In the genomic region with DNA sequence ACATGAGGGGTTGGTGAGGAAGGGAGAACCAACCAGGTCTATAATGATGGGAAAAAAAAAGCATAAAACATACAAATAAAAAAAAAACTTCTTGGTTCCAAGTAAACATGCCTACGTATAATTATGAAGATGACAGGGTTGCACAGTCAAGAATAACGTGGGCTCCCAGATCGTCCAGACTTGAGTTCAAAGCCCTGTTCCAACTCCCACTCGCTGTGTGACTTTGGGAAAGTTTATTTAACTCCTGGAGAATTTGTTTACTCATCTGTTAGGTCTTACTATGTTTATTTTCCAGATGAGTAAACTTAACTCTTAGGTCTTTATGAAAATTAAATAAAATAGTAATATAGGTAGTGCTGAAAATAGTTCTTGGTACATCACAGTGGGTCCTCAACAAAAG, we compare ENCODE assay signal across 15 cellular contexts. TPM values are rescaled to one million over a fixed set of nuclear protein-coding genes. Genes with fewer than 3 reads are reported as not detected.
DNase-seq lines count a peak whose midpoint lies in the region; ATAC-seq and TF ChIP-seq lines count a peak whose summit lies in the region.
"Had no signal": no experiment of that assay in that cellular context is flagged by ENCODE, and none has a peak within 500 bp of the region (broad histone marks: within the 10 kb centered on the region; RNA-seq: fewer than 3 reads in every experiment).

No MANE protein-coding gene starts in this region.

- peaks cover 6% of the 10 kb centered on the region for H3K9me3 ChIP-seq in MG63
- no peaks in the 10 kb centered on the region for H3K9me3 ChIP-seq in colonic mucosa
- no peaks in the 10 kb centered on the region for H3K9me3 ChIP-seq in muscle layer of duodenum (ENCODE audit: control insufficient read depth in 1 of 2, low read length in 2 of 2)
- no peaks in the 10 kb centered on the region for H3K9me3 ChIP-seq in suprapubic skin
- H3K9me3 ChIP-seq: ascending aorta; BLaER1 treated with 17β-estradiol and CSF1 and Interleukin-3, amounts not matched to agents 10 nM and 100 nM had no signal

- no peak overlapping the region for H3K9ac ChIP-seq in colonic mucosa (ENCODE audit: low read depth in 2 of 2, low read length in 2 of 2)
- H3K9ac ChIP-seq: BLaER1 treated with 17β-estradiol and CSF1 and Interleukin-3, amounts not matched to agents 10 nM and 100 nM had no signal

- H3K4me3 ChIP-seq in MG63, result no peak overlapping the region
- no peak overlapping the region for H3K4me3 ChIP-seq in colonic mucosa
- H3K4me3 ChIP-seq in muscle layer of duodenum (ENCODE audit: low read depth in 1 of 2, low read length in 2 of 2), result no peak overlapping the region
- no peak overlapping the region for H3K4me3 ChIP-seq in suprapubic skin
- H3K4me3 ChIP-seq: ascending aorta; BLaER1 treated with 17β-estradiol and CSF1 and Interleukin-3, amounts not matched to agents 10 nM and 100 nM had no signal

- peaks cover 3% of the 10 kb centered on the region for H3K4me1 ChIP-seq in colonic mucosa
- H3K4me1 ChIP-seq in muscle layer of duodenum (ENCODE audit: control insufficient read depth in 1 of 2, insufficient read depth in 2 of 2, low read length in 2 of 2), result peaks cover 19 to 43% of the 10 kb centered on the region in 2 donors
- peaks cover 42% of the 10 kb centered on the region for H3K4me1 ChIP-seq in suprapubic skin

- TF ChIP-seq EP300 in suprapubic skin (IDR thresholded peaks at IDR 0.05), result no peak

- H3K36me3 ChIP-seq in MG63 (peaks cover 59% of the 10 kb centered on the region), colonic mucosa (no peaks in the 10 kb centered on the region), muscle layer of duodenum (ENCODE audit: control insufficient read depth in 1 of 2, insufficient read depth in 2 of 2, low read length in 2 of 2) (no peaks in the 10 kb centered on the region), suprapubic skin (no peaks in the 10 kb centered on the region)
- H3K36me3 ChIP-seq: ascending aorta; BLaER1 treated with 17β-estradiol and CSF1 and Interleukin-3, amounts not matched to agents 10 nM and 100 nM had no signal

- no peak for TF ChIP-seq CTCF in colonic mucosa (IDR thresholded peaks at IDR 0.05)
- no peak for TF ChIP-seq CTCF in suprapubic skin (IDR thresholded peaks at IDR 0.05)

- intact Hi-C loops in colonic mucosa (cut with DNase I), result no loop called here

- 93% methylated on average over 4 of the region's 4 CpGs for WGBS in suprapubic skin

- no peak for TF ChIP-seq POLR2A in suprapubic skin (IDR thresholded peaks at IDR 0.05)

- DNase-seq in MG63 (peak; percentile 48), colonic mucosa (no peak), suprapubic skin (ENCODE audit: low spot score in 2 of 2) (no peak), COR-L47 (lab: John Stamatoyannopoulos, UW) (no peak), NCI-H69 (lab: John Stamatoyannopoulos, UW) (no peak), NCI-H1436 (lab: John Stamatoyannopoulos, UW) (no peak)
- DNase-seq: activated gamma-delta T cell treated with Interleukin-2 at 50 U/mL for 16 hours; DND-41; NCI-H226; stimulated activated naive B cell treated with anti-CD40 and anti-IgM and Interleukin-4, amounts not matched to agents 10 μg/mL and 1 μg/mL and 100 μg/mL, for 72 hours had no signal

- H3K27me3 ChIP-seq in MG63 (no peaks in the 10 kb centered on the region), colonic mucosa (no peaks in the 10 kb centered on the region), muscle layer of duodenum (ENCODE audit: low read depth, low read length) (no peaks in the 10 kb centered on the region), suprapubic skin (no peaks in the 10 kb centered on the region)
- H3K27me3 ChIP-seq: ascending aorta; BLaER1 treated with 17β-estradiol and CSF1 and Interleukin-3, amounts not matched to agents 10 nM and 100 nM had no signal

- ATAC-seq in HG03025 (IDR thresholded peaks at IDR 0.05; ENCODE audit: low FRiP score, unreplicated experiment), result no peak
- ATAC-seq: activated CD4-positive, CD25-positive, alpha-beta regulatory T cell treated with anti-CD3 and anti-CD28 coated beads, Interleukin-2, amount 50 U/mL, for 24 hours; stimulated activated naive B cell treated with anti-CD40 and anti-IgM and Interleukin-4, amounts not matched to agents 10 μg/mL and 1 μg/mL and 100 μg/mL, for 72 hours had no signal

- H3K27ac ChIP-seq in colonic mucosa (peak overlapping the region; percentile 58), muscle layer of duodenum (ENCODE audit: low read length) (peak overlapping the region; percentile 64), suprapubic skin (peak overlapping the region; percentile 57)
- H3K27ac ChIP-seq: BLaER1 treated with 17β-estradiol and CSF1 and Interleukin-3, amounts not matched to agents 10 nM and 100 nM had no signal

RNA-seq across cellular contexts. Expression of a gene that starts 13.8 kb away (rescaled TPM):
- 16.4 and 19.2 TPM in 2 replicates for total RNA-seq in MG63 (2014; rRNA removed; shearing (Covaris generic); ENCODE audit: low replicate concordance)
- 10 to 100 TPM; 21.3 to 30.2 TPM for total RNA-seq in colonic mucosa
- 10 to 100 TPM in 3 of 4 donors, 1 to 10 TPM in 1; 7.9 to 31.4 (median 15.9) TPM for total RNA-seq in suprapubic skin
